In genomic region chr2:14756122-14756541, GRCh38 we compare ENCODE assay signal across 15 cellular contexts.
DNase-seq lines count a peak whose midpoint lies in the region; ATAC-seq and TF ChIP-seq lines count a peak whose summit lies in the region.
"Had no signal": no experiment of that assay in that cellular context is flagged by ENCODE, and none has a peak within 500 bp of the region (broad histone marks: within the 10 kb centered on the region; RNA-seq: fewer than 3 reads in every experiment).

No MANE protein-coding gene starts in this region.

- DNase-seq in RPMI8226 (peak; percentile 31), fibroblast of lung (ENCODE audit: low read depth in 2 of 2) (peak; percentile 19 to 86), osteoblast (ENCODE audit: insufficient read length, low spot score, missing footprints) (no peak), posterior vena cava (ENCODE audit: low spot score) (no peak), WERI-Rb-1 (no peak)
- DNase-seq in activated CD4-positive, alpha-beta memory T cell treated with anti-CD3 and anti-CD28 coated beads, Interleukin-2, amount 10 ng/mL, durations not matched to agents 7 days and 5 days = no peak
- DNase-seq: left ventricle myocardium inferior, NCI-H2029, NCI-H510A, stomach, T-helper 2 cell, uterus had no signal

- H3K9ac ChIP-seq in BLaER1 treated with 17β-estradiol and CSF1 and Interleukin-3, amounts not matched to agents 10 nM and 100 nM = no peak overlapping the region
- no peak overlapping the region for H3K9ac ChIP-seq in fibroblast of lung (ENCODE audit: insufficient read depth, low read length)

- no peaks in the 10 kb centered on the region for H3K27me3 ChIP-seq in BLaER1 treated with 17β-estradiol and CSF1 and Interleukin-3, amounts not matched to agents 10 nM and 100 nM
- H3K27me3 ChIP-seq in fibroblast of lung (ENCODE audit: control insufficient read depth, insufficient read depth, low read length) (no peaks in the 10 kb centered on the region), osteoblast (ENCODE audit: insufficient read depth, low read length) (no peaks in the 10 kb centered on the region), WERI-Rb-1 (ENCODE audit: insufficient read depth, low read depth, severe bottlenecking) (no peaks in the 10 kb centered on the region)
- H3K27me3 ChIP-seq: SJSA1, stomach, uterus had no signal

- H4K20me1 ChIP-seq in BLaER1 treated with 17β-estradiol and CSF1 and Interleukin-3, amounts not matched to agents 10 nM and 100 nM = no peaks in the 10 kb centered on the region
- no peaks in the 10 kb centered on the region for H4K20me1 ChIP-seq in fibroblast of lung (ENCODE audit: control insufficient read depth, extremely low read depth, insufficient read depth, low read length)
- H4K20me1 ChIP-seq in osteoblast (ENCODE audit: insufficient read depth, low read length) = no peaks in the 10 kb centered on the region

- peak overlapping the region in 6 of 11 experiments; percentile 8 to 48 (median 30); a peak in 6 of 22 replicates for H3K27ac ChIP-seq in BLaER1 treated with 17β-estradiol and CSF1 and Interleukin-3, amounts not matched to agents 10 nM and 100 nM
- H3K27ac ChIP-seq in fibroblast of lung (ENCODE audit: insufficient read depth, low read length) = peak overlapping the region; percentile 54
- H3K27ac ChIP-seq in osteoblast (ENCODE audit: low read depth, low read length) = peak overlapping the region; percentile 46
- no peak overlapping the region for H3K27ac ChIP-seq in WERI-Rb-1
- H3K27ac ChIP-seq: left ventricle myocardium inferior, SJSA1, stomach, uterus had no signal

- H2AFZ ChIP-seq in fibroblast of lung (ENCODE audit: low read length) = peak overlapping the region; percentile 12
- H2AFZ ChIP-seq in osteoblast (ENCODE audit: low read length) = peak overlapping the region; percentile 50

- H3K9me3 ChIP-seq in BLaER1 treated with 17β-estradiol and CSF1 and Interleukin-3, amounts not matched to agents 10 nM and 100 nM (replicated peaks in 1 of 11) = no peaks in the 10 kb centered on the region
- H3K9me3 ChIP-seq in fibroblast of lung (ENCODE audit: control insufficient read depth, insufficient read depth, low read depth, low read length) (no peaks in the 10 kb centered on the region), osteoblast (ENCODE audit: low read depth, low read length) (no peaks in the 10 kb centered on the region), WERI-Rb-1 (ENCODE audit: severe bottlenecking) (no peaks in the 10 kb centered on the region)
- H3K9me3 ChIP-seq: left ventricle myocardium inferior, SJSA1, stomach, uterus had no signal

- H3K4me2 ChIP-seq in BLaER1 treated with 17β-estradiol and CSF1 and Interleukin-3, amounts not matched to agents 10 nM and 100 nM = peak overlapping the region in 4 of 11 experiments; percentile 35 to 70 (median 53); a peak in 7 of 22 replicates
- H3K4me2 ChIP-seq in fibroblast of lung (ENCODE audit: extremely low read depth, insufficient read depth, low read length) (peak overlapping the region; percentile 27), osteoblast (ENCODE audit: insufficient read depth, low read length) (peak overlapping the region; percentile 46)

- no peaks in the 10 kb centered on the region for H3K36me3 Mint-ChIP-seq in activated CD4-positive, alpha-beta memory T cell treated with anti-CD3 and anti-CD28 coated beads, Interleukin-2, amount 10 ng/mL, durations not matched to agents 7 days and 5 days (ENCODE audit: low read depth)

- no peaks in the 10 kb centered on the region for H3K36me3 ChIP-seq in BLaER1 treated with 17β-estradiol and CSF1 and Interleukin-3, amounts not matched to agents 10 nM and 100 nM
- H3K36me3 ChIP-seq in fibroblast of lung (ENCODE audit: control insufficient read depth, insufficient read depth, low read length) (no peaks in the 10 kb centered on the region), osteoblast (ENCODE audit: insufficient read depth, low read length) (no peaks in the 10 kb centered on the region), WERI-Rb-1 (no peaks in the 10 kb centered on the region)
- H3K36me3 ChIP-seq: left ventricle myocardium inferior, SJSA1, stomach, uterus had no signal

- CTCF ChIA-PET in activated CD4-positive, alpha-beta memory T cell treated with anti-CD3 and anti-CD28 coated beads, Interleukin-2, amount 10 ng/mL, durations not matched to agents 7 days and 5 days (lab: Charles Lee) = no interaction called here

- ATAC-seq in HG02884 (IDR thresholded peaks at IDR 0.05; ENCODE audit: unreplicated experiment) = no peak

- no peaks in the 10 kb centered on the region for H3K9me3 Mint-ChIP-seq in activated CD4-positive, alpha-beta memory T cell treated with anti-CD3 and anti-CD28 coated beads, Interleukin-2, amount 10 ng/mL, durations not matched to agents 7 days and 5 days

- peaks cover 0 to 33% (median 4%) of the 10 kb centered on the region in 10 experiments; a peak in 9 of 20 replicates for H3K4me1 ChIP-seq in BLaER1 treated with 17β-estradiol and CSF1 and Interleukin-3, amounts not matched to agents 10 nM and 100 nM
- H3K4me1 ChIP-seq in fibroblast of lung (ENCODE audit: control insufficient read depth, extremely low read depth, insufficient read depth, low read length) (peaks cover 2% of the 10 kb centered on the region), osteoblast (ENCODE audit: insufficient read depth, low read length) (peaks cover 17% of the 10 kb centered on the region)
- H3K4me1 ChIP-seq: left ventricle myocardium inferior, SJSA1, stomach, uterus had no signal

- TF ChIP-seq CTCF in fibroblast of lung (conservative IDR thresholded peaks at IDR 0.05 in 1 of 2, IDR thresholded peaks at IDR 0.05 in 1 of 2; ENCODE audit: low read depth in 1 of 2, low read length in 2 of 2) (no peak), osteoblast (IDR thresholded peaks at IDR 0.05; ENCODE audit: extremely low read depth, low read depth, low read length) (no peak), WERI-Rb-1 (IDR thresholded peaks at IDR 0.05; ENCODE audit: low read depth, low read length) (no peak)

- H3K4me3 Mint-ChIP-seq in activated CD4-positive, alpha-beta memory T cell treated with anti-CD3 and anti-CD28 coated beads, Interleukin-2, amount 10 ng/mL, durations not matched to agents 7 days and 5 days = no peak overlapping the region

- H3K4me1 Mint-ChIP-seq in activated CD4-positive, alpha-beta memory T cell treated with anti-CD3 and anti-CD28 coated beads, Interleukin-2, amount 10 ng/mL, durations not matched to agents 7 days and 5 days = no peaks in the 10 kb centered on the region

- H3K27ac Mint-ChIP-seq in activated CD4-positive, alpha-beta memory T cell treated with anti-CD3 and anti-CD28 coated beads, Interleukin-2, amount 10 ng/mL, durations not matched to agents 7 days and 5 days = no peak overlapping the region

- intact Hi-C loops in posterior vena cava (cut with DNase I) = no loop called here

- H3K4me3 ChIP-seq in BLaER1 treated with 17β-estradiol and CSF1 and Interleukin-3, amounts not matched to agents 10 nM and 100 nM = no peak overlapping the region
- H3K4me3 ChIP-seq in fibroblast of lung (replicated peaks in 1 of 4; ENCODE audit: control extremely low read depth in 1 of 4, insufficient read depth in 1 of 4, low read depth in 3 of 4, low read length in 4 of 4) (no peak overlapping the region), osteoblast (ENCODE audit: insufficient read depth, low read length) (no peak overlapping the region), WERI-Rb-1 (ENCODE audit: low read depth, low read length) (no peak overlapping the region)
- H3K4me3 ChIP-seq: left ventricle myocardium inferior, SJSA1, stomach, uterus had no signal

- H3K79me2 ChIP-seq in fibroblast of lung (ENCODE audit: control insufficient read depth, insufficient read depth, low read length) = no peaks in the 10 kb centered on the region
- H3K79me2 ChIP-seq in osteoblast (ENCODE audit: insufficient read depth, low read length) = no peaks in the 10 kb centered on the region

- POLR2A ChIA-PET in activated CD4-positive, alpha-beta memory T cell treated with anti-CD3 and anti-CD28 coated beads, Interleukin-2, amount 10 ng/mL, durations not matched to agents 7 days and 5 days (lab: Charles Lee) = no interaction called here

- no peaks in the 10 kb centered on the region for H3K27me3 Mint-ChIP-seq in activated CD4-positive, alpha-beta memory T cell treated with anti-CD3 and anti-CD28 coated beads, Interleukin-2, amount 10 ng/mL, durations not matched to agents 7 days and 5 days

Comparison
In these comparisons a context has a peak if more than half of its experiments do, and no peak if none do; other contexts are left out.
1. DNase-seq: peak in RPMI8226 (single experiment) and fibroblast of lung (2 of 2); none in osteoblast (single experiment), activated CD4-positive, alpha-beta memory T cell treated with anti-CD3 and anti-CD28 coated beads, Interleukin-2, amount 10 ng/mL, durations not matched to agents 7 days and 5 days (single experiment), posterior vena cava (single experiment) and WERI-Rb-1 (single experiment).